8 cellular contexts compared by ENCODE assay signal in the genomic region with DNA sequence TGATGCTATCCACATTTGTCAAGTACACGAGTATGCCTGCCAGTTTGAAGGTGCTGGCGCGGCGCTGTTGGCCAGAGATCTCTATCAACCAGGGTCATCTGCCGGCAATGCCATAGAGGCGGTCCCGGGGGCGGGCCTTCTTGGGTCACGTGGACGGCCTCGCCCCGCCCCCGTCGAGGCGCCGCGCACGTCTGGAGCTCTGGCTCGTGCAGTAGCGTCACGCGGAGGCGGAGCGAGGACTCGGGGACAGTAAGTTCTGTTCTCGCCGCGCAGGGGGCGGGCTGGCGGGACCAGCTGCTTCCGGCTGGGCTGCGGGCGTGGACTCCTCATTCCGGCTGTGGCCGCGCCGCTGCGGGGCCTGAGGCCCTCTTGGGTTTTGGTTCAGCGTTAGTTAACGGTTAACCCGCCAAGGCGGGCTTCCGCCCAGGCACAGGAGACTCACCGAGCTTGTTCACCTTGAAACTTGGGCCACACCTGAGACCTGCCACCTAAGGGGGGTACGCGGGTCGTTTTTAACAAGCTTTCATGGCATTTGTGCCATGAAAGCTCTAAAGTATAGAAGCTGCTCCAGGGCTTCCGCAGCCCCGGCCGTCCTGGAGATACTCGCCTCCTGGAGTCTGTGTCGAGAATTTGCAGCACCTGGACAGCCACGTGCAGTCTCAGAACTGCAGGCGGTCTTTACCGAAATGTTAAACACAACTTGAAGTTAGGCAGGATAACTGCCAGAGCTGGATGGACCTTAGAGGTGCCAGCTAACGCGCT. TPM values are rescaled to one million over a fixed set of nuclear protein-coding genes. Genes with fewer than 3 reads are reported as not detected.
DNase-seq lines count a peak whose midpoint lies in the region; ATAC-seq and TF ChIP-seq lines count a peak whose summit lies in the region.

A gene (plus strand): TSS at position 209 of the 762 bp plus-strand sequence. CDS start 5,495 bp downstream, outside the sequence.

- intact Hi-C loops in gastrocnemius medialis (cut with DNase I; ENCODE audit: low total_unique reads) = loop anchor here (1.0 to 10.0 kb wide), 7 partner anchors 190 to 1056 kb away; a partner anchor contains a TSS

- H3K4me3 ChIP-seq in brain microvascular endothelial cell (ENCODE audit: low read depth, low read length) (peak within 1 kb of the TSS; percentile 59), iPS-11a (ENCODE audit: low read depth, low read length) (peak within 1 kb of the TSS; percentile 42), gastrocnemius medialis (peak within 1 kb of the TSS; percentile 62 to 71 (median 66))

- in situ Hi-C loops in brain microvascular endothelial cell (cut with HindIII; ENCODE audit: low pct_ligation_motif_present, low sequenced_read_pairs) = no loop called here
- in situ Hi-C loops in gastrocnemius medialis (cut with MboI; ENCODE audit: low sequenced_read_pairs in 4 of 4) = loop anchor here in 3 of 4 donors (25.0 kb wide), 2 partner anchors 316 to 691 kb away; a partner anchor contains a TSS

- H3K27ac ChIP-seq in 22Rv1 = peak within 1 kb of the TSS; percentile 96
- peak within 1 kb of the TSS; percentile 71 for H3K27ac ChIP-seq in brain microvascular endothelial cell
- H3K27ac ChIP-seq in gastrocnemius medialis = peak within 1 kb of the TSS; percentile 95 to 99 (median 97)

- ATAC-seq in GM18517 (IDR thresholded peaks at IDR 0.05; ENCODE audit: unreplicated experiment) (peak; percentile 94), HG03039 (IDR thresholded peaks at IDR 0.05; ENCODE audit: unreplicated experiment) (peak; percentile 98), gastrocnemius medialis (peak; percentile 82 to 83)

- H3K9me3 ChIP-seq in gastrocnemius medialis = no peaks in the 10 kb centered on the region

- TF ChIP-seq POLR2A in gastrocnemius medialis (IDR thresholded peaks at IDR 0.05) = peak; percentile 96 to 98

- TF ChIP-seq CTCF in 22Rv1 (IDR thresholded peaks at IDR 0.05) (peak; percentile 25; the same call in 1 of the 2 replicates), brain microvascular endothelial cell (IDR thresholded peaks at IDR 0.05; ENCODE audit: low read depth, low read length, missing control alignments) (peak; percentile 41), gastrocnemius medialis (IDR thresholded peaks at IDR 0.05 in 4 of 5, conservative IDR thresholded peaks at IDR 0.05 in 1 of 5) (peak in 2 of 5 experiments; percentile 19 to 29)

- no peaks in the 10 kb centered on the region for H3K27me3 ChIP-seq in brain microvascular endothelial cell (replicated peaks)
- no peaks in the 10 kb centered on the region for H3K27me3 ChIP-seq in gastrocnemius medialis

- DNase-seq in NCI-H2081 (lab: John Stamatoyannopoulos, UW) (peak; percentile 92 to 94), UCSD-AML1 (lab: John Stamatoyannopoulos, UW; ENCODE audit: unreplicated experiment) (peak; percentile 83), brain microvascular endothelial cell (peak; percentile 96), gastrocnemius medialis (peak; percentile 98 to 100)

- H3K36me3 ChIP-seq in brain microvascular endothelial cell (replicated peaks) (no peaks in the 10 kb centered on the region), gastrocnemius medialis (no peaks in the 10 kb centered on the region)

- peaks cover 16 to 39% of the 10 kb centered on the region in 2 donors for H3K4me1 ChIP-seq in gastrocnemius medialis

RNA-seq across cellular contexts. Expression of the gene that starts here (rescaled TPM):
- total RNA-seq in gastrocnemius medialis = 1 to 10 TPM in 3 of 4 donors, under 1 TPM in 1; 0.89 to 2.9 (median 1.6) TPM

Comparison
In these comparisons a context has a peak if more than half of its experiments do, and no peak if none do; other contexts are left out.
1. Peak in every context shown above with its lines: DNase-seq, ATAC-seq, H3K4me3 ChIP-seq and H3K27ac ChIP-seq.